24 cellular contexts compared by ENCODE assay signal in genomic region chr20:46261456-46262253, GRCh38.
DNase-seq lines count a peak whose midpoint lies in the region; TF ChIP-seq lines count a peak whose summit lies in the region.
"Had no signal": no experiment of that assay in that cellular context is flagged by ENCODE, and none has a peak within 500 bp of the region (broad histone marks: within the 10 kb centered on the region; RNA-seq: fewer than 3 reads in every experiment).

No MANE protein-coding gene starts in this region.

- peak; percentile 31 for DNase-seq in Ammon's horn (ENCODE audit: low spot score)
- peak; percentile 22 for DNase-seq in NCI-H1105 (lab: John Stamatoyannopoulos, UW)
- peak; percentile 74 for DNase-seq in cerebellar cortex (ENCODE audit: low spot score)
- no peak for DNase-seq in retina
- DNase-seq in GDM1 (lab: John Stamatoyannopoulos, UW): no peak
- no peak for DNase-seq in OCI-M1 (lab: John Stamatoyannopoulos, UW)
- DNase-seq: activated CD4-positive, alpha-beta T cell treated with anti-CD3 and anti-CD28 coated beads, Interleukin-2, amount 50 U/mL, for 48 hours; activated CD8-positive, alpha-beta memory T cell treated with anti-CD3 and anti-CD28 coated beads, Interleukin-2, amount 50 U/mL, for 4 hours; aorta; CD8-positive, alpha-beta T cell; dermis blood vessel endothelial cell; DMS53; left ventricle myocardium inferior; mucosa of descending colon; NCI-H2107; NCI-H524 treated with DMSO at 0.1 percent for 48 hours; nephron progenitor cell; pancreas; right cardiac atrium; SHP77; stimulated activated naive CD8-positive, alpha-beta T cell treated with anti-CD3 and anti-CD28 coated beads, Interleukin-15, Interleukin-2, amounts not matched to agents 100 U/mL and 50 U/mL, for 24 hours had no signal

- TF ChIP-seq CTCF in 22Rv1 (IDR thresholded peaks at IDR 0.05): no peak

- H3K27ac ChIP-seq in 22Rv1: peak overlapping the region; percentile 35
- H3K27ac ChIP-seq: cardiac muscle cell, pancreas, thoracic aorta had no signal

Comparison
In these comparisons a context has a peak if more than half of its experiments do, and no peak if none do; other contexts are left out.
1. DNase-seq: peak in Ammon's horn (single experiment), NCI-H1105 (single experiment) and cerebellar cortex (single experiment); none in retina (single experiment), GDM1 (single experiment) and OCI-M1 (single experiment).